14 cellular contexts compared by ENCODE assay signal in genomic region chr11:79219186-79220045, GRCh38.
"Had no signal": no experiment of that assay in that cellular context is flagged by ENCODE, and none has a peak within 500 bp of the region (broad histone marks: within the 10 kb centered on the region; RNA-seq: fewer than 3 reads in every experiment).

No MANE protein-coding gene starts in this region.

- H3K36me3 ChIP-seq: transverse colon had no signal

- H3K4me3 ChIP-seq: transverse colon had no signal

- ATAC-seq: right cardiac atrium had no signal

- DNase-seq: activated CD4-positive, alpha-beta memory T cell treated with anti-CD3 and anti-CD28 coated beads for 36 hours; activated CD4-positive, alpha-beta T cell treated with anti-CD3 and anti-CD28 coated beads for 1 hour; activated gamma-delta T cell; activated naive CD8-positive, alpha-beta T cell treated with anti-CD3 and anti-CD28 coated beads, Interleukin-2, amount 10 ng/mL, durations not matched to agents 7 days and 5 days; activated T-cell treated with anti-CD3 and anti-CD28 coated beads, Interleukin-2, amount 50 U/mL, for 48 hours; hypothalamus; natural killer cell; posterior cingulate gyrus; right cardiac atrium; small intestine; transverse colon had no signal

- H3K27ac ChIP-seq: transverse colon had no signal

- H3K27me3 ChIP-seq: transverse colon had no signal

- H3K9me3 ChIP-seq: transverse colon had no signal

- H3K4me1 ChIP-seq: transverse colon had no signal

- FAIRE-seq: astrocyte, colon, endothelial cell of umbilical vein, small intestine had no signal
